Comparison of ENCODE assay signal across 9 cellular contexts in the genomic region with DNA sequence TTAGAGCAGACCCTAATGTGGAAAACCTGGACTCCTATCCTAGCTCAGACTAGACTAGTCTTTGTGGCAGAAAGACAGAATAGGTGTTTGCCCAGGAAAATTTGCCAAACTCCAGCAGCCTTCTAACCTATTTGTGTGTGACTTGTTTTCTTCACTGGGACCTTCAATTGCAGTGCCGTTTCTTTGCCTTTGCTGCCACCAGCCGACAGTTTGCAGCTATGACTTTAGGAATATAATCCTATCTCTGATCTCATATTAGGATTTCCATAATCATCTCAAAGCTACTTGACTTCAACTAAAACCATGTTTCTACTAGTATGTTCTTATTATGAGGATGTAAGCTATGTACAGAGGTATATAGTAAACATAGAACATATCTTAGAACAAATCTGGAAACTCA.
A peak's percentile ranks its signal among the peaks of the same experiment; 100 is the strongest.
DNase-seq lines count a peak whose midpoint lies in the region; ATAC-seq and TF ChIP-seq lines count a peak whose summit lies in the region.
"Had no signal": no experiment of that assay in that cellular context is flagged by ENCODE, and none has a peak within 500 bp of the region (broad histone marks: within the 10 kb centered on the region; RNA-seq: fewer than 3 reads in every experiment).

No MANE protein-coding gene starts in this region.

- no peak for ATAC-seq in GM21390 (IDR thresholded peaks at IDR 0.05; ENCODE audit: unreplicated experiment)

- no peaks in the 10 kb centered on the region for H3K27me3 Mint-ChIP-seq in Calu3 (ENCODE audit: unreplicated experiment)

- peaks cover 3% of the 10 kb centered on the region for H3K4me1 Mint-ChIP-seq in Calu3 (ENCODE audit: low read depth, unreplicated experiment)

- TF ChIP-seq CTCF in Calu3 (IDR thresholded peaks at IDR 0.05; ENCODE audit: unreplicated experiment) (peak; percentile 53), esophagus muscularis mucosa (IDR thresholded peaks at IDR 0.05) (peak in 2 of 3 experiments; percentile 40 to 45)

- no peaks in the 10 kb centered on the region for H3K9me3 ChIP-seq in esophagus muscularis mucosa
- H3K9me3 ChIP-seq: SJCRH30 had no signal

- no peak for TF ChIP-seq EP300 in esophagus muscularis mucosa (IDR thresholded peaks at IDR 0.05)

- no peaks in the 10 kb centered on the region for H3K4me1 ChIP-seq in esophagus muscularis mucosa
- H3K4me1 ChIP-seq: SJCRH30 had no signal

- H3K27ac Mint-ChIP-seq in Calu3 (ENCODE audit: unreplicated experiment): no peak overlapping the region

- intact Hi-C loops in Calu3 (cut with micrococcal nuclease; ENCODE audit: unreplicated experiment): loop anchor here (5.0 to 10.0 kb wide), 2 partner anchors 63 to 525 kb away; no protein-coding TSS in a partner anchor
- intact Hi-C loops in esophagus muscularis mucosa (cut with DNase I): no loop called here

- no TSS peak for BruUV-seq in Calu3 (replicated peaks; lab: Mats Ljungman, UMichigan)

- 32% methylated on average over 2 of the region's 2 CpGs for WGBS in esophagus muscularis mucosa

- H3K36me3 ChIP-seq in esophagus muscularis mucosa: peaks cover 0 to 5% (median 0%) of the 10 kb centered on the region in 4 donors
- H3K36me3 ChIP-seq: SJCRH30 had no signal

- CTCF ChIA-PET in Calu3 (lab: Charles Lee): interaction anchor here (0.6 to 1.6 kb wide), 5 partner anchors 39 to 1751 kb away, joined by 3 to 7 read pairs (median 5); a partner anchor contains a TSS

- H3K36me3 Mint-ChIP-seq in Calu3 (ENCODE audit: insufficient read depth, unreplicated experiment): peaks cover 5% of the 10 kb centered on the region

- H3K4me3 ChIP-seq in esophagus muscularis mucosa: no peak overlapping the region
- H3K4me3 ChIP-seq: SJCRH30 had no signal

- H3K27ac ChIP-seq in esophagus muscularis mucosa (replicated peaks in 1 of 4): no peak overlapping the region
- H3K27ac ChIP-seq: SJCRH30 had no signal

- no peaks in the 10 kb centered on the region for H3K9me3 Mint-ChIP-seq in Calu3 (ENCODE audit: low read depth, unreplicated experiment)

- DNase-seq in Calu3: peak; percentile 47
- DNase-seq in HCEC 1CT: peak; percentile 26
- peak; percentile 36 for DNase-seq in RPMI7951 (ENCODE audit: low read depth)
- DNase-seq in esophagus muscularis mucosa (ENCODE audit: extremely low spot score): no peak
- DNase-seq in stimulated activated CD8-positive, alpha-beta memory T cell treated with anti-CD3 and anti-CD28 coated beads, Interleukin-4, amount 100 ng/mL, for 48 hours: peak; percentile 22
- DNase-seq in COR-L47 (lab: John Stamatoyannopoulos, UW): no peak
- no peak for DNase-seq in mucosa of gallbladder (ENCODE audit: low spot score)

- H3K27me3 ChIP-seq in esophagus muscularis mucosa: no peaks in the 10 kb centered on the region
- H3K27me3 ChIP-seq: SJCRH30 had no signal

- no peak for TF ChIP-seq POLR2A in esophagus muscularis mucosa (IDR thresholded peaks at IDR 0.05; ENCODE audit: low read depth)

- no peak overlapping the region for H3K4me3 Mint-ChIP-seq in Calu3 (ENCODE audit: low read depth, unreplicated experiment)

Comparison
In these comparisons a context has a peak if more than half of its experiments do, and no peak if none do; other contexts are left out.
1. DNase-seq: peak in Calu3 (single experiment), HCEC 1CT (single experiment), RPMI7951 (single experiment) and stimulated activated CD8-positive, alpha-beta memory T cell treated with anti-CD3 and anti-CD28 coated beads, Interleukin-4, amount 100 ng/mL, for 48 hours (single experiment); none in esophagus muscularis mucosa (single experiment), COR-L47 (single experiment) and mucosa of gallbladder (single experiment).